ENCODE assay signal across 17 cellular contexts in the genomic region with DNA sequence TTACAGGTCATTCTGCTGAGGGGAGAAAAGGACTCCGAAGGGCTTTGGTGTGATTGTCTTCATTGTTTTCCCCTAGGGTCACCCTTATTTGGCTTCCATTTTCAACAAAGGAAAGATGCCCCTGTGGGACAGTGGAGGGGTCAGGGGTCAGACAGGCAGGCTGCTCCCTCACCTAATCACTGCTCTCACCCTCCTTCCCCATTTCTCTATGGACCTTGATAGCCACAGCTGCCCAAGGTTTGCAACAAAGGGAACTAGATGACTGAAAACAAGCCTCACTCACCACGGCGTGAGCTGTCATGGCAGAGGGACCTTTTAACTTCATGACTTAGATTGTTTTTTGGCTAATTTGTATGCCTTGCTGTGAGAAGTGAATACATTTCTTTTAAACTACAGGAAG. TPM values are rescaled to one million over a fixed set of nuclear protein-coding genes. Genes with fewer than 3 reads are reported as not detected.
A peak's percentile ranks its signal among the peaks of the same experiment; 100 is the strongest.
DNase-seq lines count a peak whose midpoint lies in the region; ATAC-seq and TF ChIP-seq lines count a peak whose summit lies in the region.
"Had no signal": no experiment of that assay in that cellular context is flagged by ENCODE, and none has a peak within 500 bp of the region (broad histone marks: within the 10 kb centered on the region; RNA-seq: fewer than 3 reads in every experiment).

No MANE protein-coding gene starts in this region.

- peaks cover 0 to 3% of the 10 kb centered on the region in 2 donors for H3K36me3 Mint-ChIP-seq in activated T-cell treated with anti-CD3 and anti-CD28 coated beads, Interleukin-2, amount 50 U/mL, for 72 hours (ENCODE audit: insufficient read depth in 2 of 2)
- H3K36me3 Mint-ChIP-seq in CD4-positive, alpha-beta memory T cell, result no peaks in the 10 kb centered on the region

- H3K27ac ChIP-seq in thyroid gland, result peak overlapping the region; percentile 69 to 85 (median 73)
- peak overlapping the region in 1 of 59 donors; percentile 79 for H3K27ac ChIP-seq in dorsolateral prefrontal cortex
- no peak overlapping the region for H3K27ac ChIP-seq in CD4-positive, alpha-beta memory T cell (ENCODE audit: low read depth, low read length)
- H3K27ac ChIP-seq: adrenal gland, HL-60, suprapubic skin had no signal

- TF ChIP-seq CTCF in thyroid gland (IDR thresholded peaks at IDR 0.05) (no peak), dorsolateral prefrontal cortex (IDR thresholded peaks at IDR 0.05 in 54 of 56, conservative IDR thresholded peaks at IDR 0.05 in 2 of 56; ENCODE audit: low read depth in 1 of 56, partially characterized antibody in 56 of 56) (no peak)

- H3K4me3 ChIP-seq in thyroid gland (replicated peaks in 1 of 3), result no peak overlapping the region
- no peak overlapping the region for H3K4me3 ChIP-seq in dorsolateral prefrontal cortex
- H3K4me3 ChIP-seq in CD4-positive, alpha-beta memory T cell (ENCODE audit: low read length in 2 of 2), result no peak overlapping the region
- H3K4me3 ChIP-seq: adrenal gland, MG63, suprapubic skin had no signal

- CTCF ChIA-PET in CD4-positive, alpha-beta memory T cell (lab: Charles Lee; ENCODE audit: partially characterized antibody), result no interaction called here

- H3K27me3 ChIP-seq in thyroid gland, result no peaks in the 10 kb centered on the region
- H3K27me3 ChIP-seq in dorsolateral prefrontal cortex, result no peaks in the 10 kb centered on the region
- H3K27me3 ChIP-seq in CD4-positive, alpha-beta memory T cell (ENCODE audit: insufficient read depth, low read length), result no peaks in the 10 kb centered on the region
- H3K27me3 ChIP-seq: adrenal gland, MG63, suprapubic skin had no signal

- peak; percentile 27 for ATAC-seq in HG02852 (IDR thresholded peaks at IDR 0.05; ENCODE audit: unreplicated experiment)
- peak; percentile 46 for ATAC-seq in activated T-cell treated with anti-CD3 and anti-CD28 coated beads, Interleukin-2, amount 50 U/mL, for 72 hours (replicated peaks in 1 of 2)

- H3K36me3 ChIP-seq in thyroid gland, result no peaks in the 10 kb centered on the region
- no peaks in the 10 kb centered on the region for H3K36me3 ChIP-seq in CD4-positive, alpha-beta memory T cell (ENCODE audit: insufficient read depth, low read length)
- H3K36me3 ChIP-seq: adrenal gland, MG63, suprapubic skin had no signal

- peaks cover 27% of the 10 kb centered on the region for H3K4me1 Mint-ChIP-seq in activated T-cell treated with anti-CD3 and anti-CD28 coated beads, Interleukin-2, amount 50 U/mL, for 72 hours (ENCODE audit: low read depth)
- H3K4me1 Mint-ChIP-seq in CD4-positive, alpha-beta memory T cell, result peaks cover 3 to 7% (median 5%) of the 10 kb centered on the region in 4 donors

- H3K27me3 Mint-ChIP-seq in activated T-cell treated with anti-CD3 and anti-CD28 coated beads, Interleukin-2, amount 50 U/mL, for 72 hours (ENCODE audit: low read depth), result peaks cover 29% of the 10 kb centered on the region
- H3K27me3 Mint-ChIP-seq in CD4-positive, alpha-beta memory T cell, result peaks cover 10 to 24% of the 10 kb centered on the region in 2 donors

- H3K4me1 ChIP-seq in thyroid gland, result peaks cover 29 to 42% of the 10 kb centered on the region in 2 donors
- no peaks in the 10 kb centered on the region for H3K4me1 ChIP-seq in CD4-positive, alpha-beta memory T cell (ENCODE audit: insufficient read depth, low read length)
- H3K4me1 ChIP-seq: adrenal gland had no signal

- 92 to 94% methylated on average over 3 of the region's 3 CpGs for WGBS in thyroid gland, 2 donors

- POLR2A ChIA-PET in CD4-positive, alpha-beta memory T cell (lab: Charles Lee; ENCODE audit: partially characterized antibody), result no interaction called here

- no peaks in the 10 kb centered on the region for H3K9me3 Mint-ChIP-seq in activated T-cell treated with anti-CD3 and anti-CD28 coated beads, Interleukin-2, amount 50 U/mL, for 72 hours
- H3K9me3 Mint-ChIP-seq in CD4-positive, alpha-beta memory T cell, result no peaks in the 10 kb centered on the region

- no peak for TF ChIP-seq POLR2A in thyroid gland (IDR thresholded peaks at IDR 0.05)

- H3K4me3 Mint-ChIP-seq in activated T-cell treated with anti-CD3 and anti-CD28 coated beads, Interleukin-2, amount 50 U/mL, for 72 hours, result peak overlapping the region; percentile 73 to 82
- H3K4me3 Mint-ChIP-seq in CD4-positive, alpha-beta memory T cell, result no peak overlapping the region

- intact Hi-C loops in thyroid gland (cut with DNase I), result no loop called here
- intact Hi-C loops in dorsolateral prefrontal cortex (cut with DNase I), result no loop called here
- intact Hi-C loops in CD4-positive, alpha-beta memory T cell (cut with micrococcal nuclease), result no loop called here

- no peaks in the 10 kb centered on the region for H3K9me3 ChIP-seq in thyroid gland
- H3K9me3 ChIP-seq in CD4-positive, alpha-beta memory T cell (ENCODE audit: control insufficient read depth in 1 of 2, low read length in 2 of 2), result no peaks in the 10 kb centered on the region
- H3K9me3 ChIP-seq: adrenal gland, MG63, suprapubic skin had no signal

- DNase-seq in stimulated activated CD4-positive, alpha-beta T cell treated with anti-CD3 and anti-CD28 coated beads, Interleukin-1b, Interleukin-23, amount 100 ng/mL, for 48 hours, result peak; percentile 27
- DNase-seq in stimulated activated CD4-positive, alpha-beta T cell treated with anti-CD3 and anti-CD28 coated beads, Interleukin-2, amount 100 ng/mL, for 48 hours, result no peak
- peak; percentile 35 to 43 for DNase-seq in activated T-cell treated with anti-CD3 and anti-CD28 coated beads, Interleukin-2, amount 50 U/mL, for 72 hours
- DNase-seq in thyroid gland, result no peak
- no peak for DNase-seq in AG08396 (ENCODE audit: low spot score)
- no peak for DNase-seq in dorsolateral prefrontal cortex
- no peak for DNase-seq in CD4-positive, alpha-beta memory T cell
- DNase-seq: adrenal gland; effector CD8-positive, alpha-beta T cell; GDM1; MG63; Right ventricle myocardium superior had no signal

- no peak overlapping the region for H3K27ac Mint-ChIP-seq in activated T-cell treated with anti-CD3 and anti-CD28 coated beads, Interleukin-2, amount 50 U/mL, for 72 hours
- H3K27ac Mint-ChIP-seq in CD4-positive, alpha-beta memory T cell, result no peak overlapping the region

RNA-seq across cellular contexts. Expression of a gene that starts 40.7 kb away (rescaled TPM):
- not detected for total RNA-seq in activated T-cell treated with anti-CD3 and anti-CD28 coated beads, Interleukin-2, amount 50 U/mL, for 72 hours
- not detected for total RNA-seq in thyroid gland
- total RNA-seq in dorsolateral prefrontal cortex, result under 1 TPM in 1 of 120 experiments, not detected in 119; 0.52 TPM
- not detected for total RNA-seq in CD4-positive, alpha-beta memory T cell
- not detected for polyA plus RNA-seq in CD4-positive, alpha-beta memory T cell
- total RNA-seq: adrenal gland, glomerular endothelial cell, osteocyte, Right ventricle myocardium superior, suprapubic skin had no signal
- polyA plus RNA-seq: adrenal gland had no signal

Comparison
In these comparisons a context has a peak if more than half of its experiments do, and no peak if none do; other contexts are left out.
1. DNase-seq: peak in stimulated activated CD4-positive, alpha-beta T cell treated with anti-CD3 and anti-CD28 coated beads, Interleukin-1b, Interleukin-23, amount 100 ng/mL, for 48 hours (single experiment) and activated T-cell treated with anti-CD3 and anti-CD28 coated beads, Interleukin-2, amount 50 U/mL, for 72 hours (2 of 2); none in stimulated activated CD4-positive, alpha-beta T cell treated with anti-CD3 and anti-CD28 coated beads, Interleukin-2, amount 100 ng/mL, for 48 hours (0 of 2), thyroid gland (0 of 2), AG08396 (single experiment), dorsolateral prefrontal cortex (0 of 10) and CD4-positive, alpha-beta memory T cell (0 of 5).
2. H3K4me3 Mint-ChIP-seq: peak in activated T-cell treated with anti-CD3 and anti-CD28 coated beads, Interleukin-2, amount 50 U/mL, for 72 hours (2 of 2); none in CD4-positive, alpha-beta memory T cell (0 of 8).